ENCODE assay signal across 11 cellular contexts in genomic region chr6:167573461-167574215, GRCh38.
DNase-seq lines count a peak whose midpoint lies in the region; ATAC-seq and TF ChIP-seq lines count a peak whose summit lies in the region.
"Had no signal": no experiment of that assay in that cellular context is flagged by ENCODE, and none has a peak within 500 bp of the region (broad histone marks: within the 10 kb centered on the region; RNA-seq: fewer than 3 reads in every experiment).

No MANE protein-coding gene starts in this region.

- no peaks in the 10 kb centered on the region for H3K9me3 ChIP-seq in hepatocyte (ENCODE audit: low read depth)
- H3K9me3 ChIP-seq in ovary, result no peaks in the 10 kb centered on the region
- no peaks in the 10 kb centered on the region for H3K9me3 ChIP-seq in PC-3 (ENCODE audit: low read length)
- H3K9me3 ChIP-seq in thyroid gland, result no peaks in the 10 kb centered on the region

- H2AFZ ChIP-seq in hepatocyte, result no peak overlapping the region
- no peak overlapping the region for H2AFZ ChIP-seq in PC-3 (ENCODE audit: low read length)

- H3K27ac ChIP-seq in hepatocyte (peak overlapping the region; percentile 9), ovary (peak overlapping the region; percentile 25 to 72), PC-3 (ENCODE audit: low read length) (no peak overlapping the region), thyroid gland (peak overlapping the region in 1 of 3 donors; percentile 33)

- ATAC-seq in PC-3 (no peak), natural killer cell (no peak)

- CTCF ChIA-PET in PC-3 (lab: Charles Lee), result no interaction called here

- H3K4me2 ChIP-seq in hepatocyte (no peak overlapping the region), PC-3 (ENCODE audit: low read length) (no peak overlapping the region)

- H3K27ac Mint-ChIP-seq in brain (peak overlapping the region; percentile 74 to 99 (median 93)), natural killer cell (no peak overlapping the region)

- peak overlapping the region in 4 of 5 experiments; percentile 23 to 82 (median 30) for H3K4me3 Mint-ChIP-seq in brain
- no peak overlapping the region for H3K4me3 Mint-ChIP-seq in natural killer cell

- H3K79me2 ChIP-seq in hepatocyte (no peaks in the 10 kb centered on the region), PC-3 (ENCODE audit: low read length) (no peaks in the 10 kb centered on the region)

- TF ChIP-seq POLR2A in ovary (IDR thresholded peaks at IDR 0.05), result no peak
- no peak for TF ChIP-seq POLR2A in thyroid gland (IDR thresholded peaks at IDR 0.05)

- 81% methylated on average over 16 of the region's 16 CpGs for WGBS in hepatocyte (ENCODE audit: low lambda C conversion rate, missing lambda C conversion rate)
- WGBS in ovary, 3 donors, result 7 to 12% (median 10%) methylated on average over 16 of the region's 16 CpGs
- WGBS in thyroid gland, 2 donors, result 43 to 45% methylated on average over 16 of the region's 16 CpGs

- H3K36me3 Mint-ChIP-seq in brain (no peaks in the 10 kb centered on the region), natural killer cell (no peaks in the 10 kb centered on the region)

- no peak for DNase-seq in hepatocyte (ENCODE audit: low spot score)
- DNase-seq in ovary, result peak; percentile 49 to 69 (median 63)
- DNase-seq in PC-3, result no peak
- no peak for DNase-seq in natural killer cell
- no peak for DNase-seq in activated CD8-positive, alpha-beta memory T cell treated with anti-CD3 and anti-CD28 coated beads, Interleukin-2, amount 50 U/mL, for 4 hours
- DNase-seq in thyroid gland, result no peak
- DNase-seq: DMS53, Kasumi-1, midbrain, NCI-H1436 treated with DMSO at 0.1 percent for 48 hours had no signal

- H3K4me1 ChIP-seq in hepatocyte (ENCODE audit: insufficient read depth) (no peaks in the 10 kb centered on the region), ovary (ENCODE audit: insufficient read depth) (peaks cover 13% of the 10 kb centered on the region), PC-3 (ENCODE audit: insufficient read depth, low read length) (no peaks in the 10 kb centered on the region), thyroid gland (peaks cover 6 to 14% of the 10 kb centered on the region in 2 donors)

- H3F3A ChIP-seq in PC-3 (ENCODE audit: low read length, unreplicated experiment), result no peaks in the 10 kb centered on the region

- no peak for TF ChIP-seq EP300 in ovary (IDR thresholded peaks at IDR 0.05)

- no TSS peak for BruUV-seq in PC-3 (replicated peaks; lab: Mats Ljungman, UMichigan)

- no peak for TF ChIP-seq CTCF in brain (conservative IDR thresholded peaks at IDR 0.05)
- no peak for TF ChIP-seq CTCF in hepatocyte (IDR thresholded peaks at IDR 0.05; ENCODE audit: poor library complexity)
- TF ChIP-seq CTCF in ovary (IDR thresholded peaks at IDR 0.05), result no peak
- no peak for TF ChIP-seq CTCF in PC-3 (conservative IDR thresholded peaks at IDR 0.05; ENCODE audit: low read depth, low read length)
- TF ChIP-seq CTCF in natural killer cell (IDR thresholded peaks at IDR 0.05), result no peak
- no peak for TF ChIP-seq CTCF in thyroid gland (IDR thresholded peaks at IDR 0.05)

- no peak overlapping the region for H3K9ac ChIP-seq in PC-3 (ENCODE audit: low read length)

- H3K9me3 Mint-ChIP-seq in brain, result peaks cover 0 to 5% (median 0%) of the 10 kb centered on the region in 5 experiments
- H3K9me3 Mint-ChIP-seq in natural killer cell, result no peaks in the 10 kb centered on the region

- POLR2A ChIA-PET in PC-3 (lab: Charles Lee; ENCODE audit: unreplicated experiment), result no interaction called here

- H3K27me3 ChIP-seq in hepatocyte (no peaks in the 10 kb centered on the region), ovary (no peaks in the 10 kb centered on the region), PC-3 (ENCODE audit: low read length) (no peaks in the 10 kb centered on the region), thyroid gland (no peaks in the 10 kb centered on the region)

- H3K9me2 ChIP-seq in hepatocyte (replicated peaks; ENCODE audit: insufficient read depth) (no peaks in the 10 kb centered on the region), PC-3 (replicated peaks; ENCODE audit: low read length) (no peaks in the 10 kb centered on the region)

- no peaks in the 10 kb centered on the region for H3K36me3 ChIP-seq in hepatocyte (replicated peaks; ENCODE audit: insufficient read depth, low read depth)
- no peaks in the 10 kb centered on the region for H3K36me3 ChIP-seq in ovary
- H3K36me3 ChIP-seq in PC-3 (ENCODE audit: low read depth, low read length), result no peaks in the 10 kb centered on the region
- H3K36me3 ChIP-seq in thyroid gland, result no peaks in the 10 kb centered on the region

- peaks cover 76% of the 10 kb centered on the region for H3K4me1 Mint-ChIP-seq in brain
- no peaks in the 10 kb centered on the region for H3K4me1 Mint-ChIP-seq in natural killer cell

- no peaks in the 10 kb centered on the region for H4K20me1 ChIP-seq in hepatocyte (ENCODE audit: insufficient read depth, poor library complexity, severe bottlenecking)
- no peaks in the 10 kb centered on the region for H4K20me1 ChIP-seq in PC-3 (ENCODE audit: low read length)

- H3K4me3 ChIP-seq in hepatocyte, result no peak overlapping the region
- peak overlapping the region; percentile 6 for H3K4me3 ChIP-seq in ovary
- no peak overlapping the region for H3K4me3 ChIP-seq in PC-3 (ENCODE audit: low read length)
- no peak overlapping the region for H3K4me3 ChIP-seq in thyroid gland (replicated peaks in 1 of 3)

- intact Hi-C loops in ovary (cut with DNase I), result no loop called here
- intact Hi-C loops in PC-3 (cut with micrococcal nuclease), result no loop called here
- intact Hi-C loops in natural killer cell (cut with micrococcal nuclease), result no loop called here
- intact Hi-C loops in thyroid gland (cut with DNase I), result no loop called here

- peaks cover 5% of the 10 kb centered on the region for H3K27me3 Mint-ChIP-seq in brain
- H3K27me3 Mint-ChIP-seq in natural killer cell (ENCODE audit: low read depth in 2 of 2), result no peaks in the 10 kb centered on the region

Comparison
In these comparisons a context has a peak if more than half of its experiments do, and no peak if none do; other contexts are left out.
1. H3K27ac Mint-ChIP-seq: peak in brain (5 of 5); none in natural killer cell (0 of 2).
2. DNase-seq: peak in ovary (5 of 5); none in hepatocyte (single experiment), PC-3 (single experiment), natural killer cell (single experiment), activated CD8-positive, alpha-beta memory T cell treated with anti-CD3 and anti-CD28 coated beads, Interleukin-2, amount 50 U/mL, for 4 hours (single experiment) and thyroid gland (0 of 2).